ENCODE assay signal across 1 cellular context in genomic region chr1:202106340-202107284, GRCh38.
TF ChIP-seq lines count a peak whose summit lies in the region.

No MANE protein-coding gene starts in this region.

TF ChIP-seq in K562, 482 proteins besides CTCF, POLR2A, EP300 and RAD21 (continues in another document):
- TF ChIP-seq ZNF695 (CRISPR knock-in tag; IDR thresholded peaks at IDR 0.05): no peak
- TF ChIP-seq ZNF184 (CRISPR knock-in tag; IDR thresholded peaks at IDR 0.05): no peak
- no peak for TF ChIP-seq PBX2 (CRISPR knock-in tag; IDR thresholded peaks at IDR 0.05; ENCODE audit: low read depth)
- no peak for TF ChIP-seq PBX2 (tag; conservative IDR thresholded peaks at IDR 0.05; ENCODE audit: low read depth)
- TF ChIP-seq KDM1A (IDR thresholded peaks at IDR 0.05): peak; percentile 71 to 82; a peak in 3 of 4 replicates
- no peak for TF ChIP-seq MAFG (tag; conservative IDR thresholded peaks at IDR 0.05)
- TF ChIP-seq ZEB2 (IDR thresholded peaks at IDR 0.05): peak; percentile 87
- TF ChIP-seq MTA2 (IDR thresholded peaks at IDR 0.05; ENCODE audit: low read depth): peak; percentile 41; the same call in 1 of the 2 replicates
- TF ChIP-seq CCNT2 (IDR thresholded peaks at IDR 0.05; ENCODE audit: borderline replicate concordance, extremely low read depth, insufficient read length, low read depth, low read length): peak; percentile 45
- TF ChIP-seq MTA1 (IDR thresholded peaks at IDR 0.05; ENCODE audit: borderline replicate concordance): 0 out of 2 replicates have a peak, but pooled peaks have one; percentile 17
- TF ChIP-seq NR0B1 (IDR thresholded peaks at IDR 0.05; ENCODE audit: partially characterized antibody): no peak
- TF ChIP-seq L3MBTL2 (IDR thresholded peaks at IDR 0.05): peak; percentile 7; the same call in 1 of the 2 replicates
- TF ChIP-seq ZBTB49 (CRISPR knock-in tag; IDR thresholded peaks at IDR 0.05; ENCODE audit: borderline replicate concordance): no peak
- TF ChIP-seq TCF3 (CRISPR knock-in tag; IDR thresholded peaks at IDR 0.05): peak; percentile 48; the same call in 1 of the 2 replicates
- TF ChIP-seq MYNN (IDR thresholded peaks at IDR 0.05): peak; percentile 88
- no peak for TF ChIP-seq MYNN (CRISPR knock-in tag; IDR thresholded peaks at IDR 0.05)
- no peak for TF ChIP-seq E2F8 (IDR thresholded peaks at IDR 0.05; ENCODE audit: low read depth, partially characterized antibody)
- no peak for TF ChIP-seq ZNF699 (CRISPR knock-in tag; IDR thresholded peaks at IDR 0.05; ENCODE audit: insufficient replicate concordance)
- peak; percentile 33; the same call in 1 of the 2 replicates for TF ChIP-seq CHD2 (IDR thresholded peaks at IDR 0.05; ENCODE audit: low read depth, low read length)
- TF ChIP-seq SMARCA4 (IDR thresholded peaks at IDR 0.05): peak; percentile 86
- no peak for TF ChIP-seq HDAC1 (IDR thresholded peaks at IDR 0.05)
- no peak for TF ChIP-seq ZNF830 (CRISPR knock-in tag; IDR thresholded peaks at IDR 0.05)
- peak; percentile 51; the same call in 1 of the 2 replicates for TF ChIP-seq EGR1 (conservative IDR thresholded peaks at IDR 0.05)
- TF ChIP-seq FOXK2 (conservative IDR thresholded peaks at IDR 0.05 in 1 of 2, IDR thresholded peaks at IDR 0.05 in 1 of 2; ENCODE audit: low read depth in 2 of 2): peak in 1 of 2 experiments; percentile 34; a peak in 1 of 4 replicates
- no peak for TF ChIP-seq RERE (CRISPR knock-in tag; IDR thresholded peaks at IDR 0.05; ENCODE audit: borderline replicate concordance)
- TF ChIP-seq RFX1 (IDR thresholded peaks at IDR 0.05): no peak
- 0 out of 4 replicates have a peak, but pooled peaks of 1 of the 2 experiments have one; percentile 53 for TF ChIP-seq KDM4B (IDR thresholded peaks at IDR 0.05; ENCODE audit: borderline replicate concordance in 2 of 2, low read depth in 1 of 2)
- no peak for TF ChIP-seq NFE2L1 (tag; IDR thresholded peaks at IDR 0.05; ENCODE audit: borderline replicate concordance, low read depth)
- peak; percentile 41; the same call in 1 of the 2 replicates for TF ChIP-seq HDAC2 (IDR thresholded peaks at IDR 0.05)
- no peak for TF ChIP-seq ZNF778 (CRISPR knock-in tag; IDR thresholded peaks at IDR 0.05)
- TF ChIP-seq ZNF655 (CRISPR knock-in tag; IDR thresholded peaks at IDR 0.05): no peak
- TF ChIP-seq DDX20 (tag; IDR thresholded peaks at IDR 0.05; ENCODE audit: low read depth): no peak
- TF ChIP-seq KLF16 (IDR thresholded peaks at IDR 0.05): peak; percentile 57; the same call in 1 of the 2 replicates
- TF ChIP-seq PRDM10 (IDR thresholded peaks at IDR 0.05; ENCODE audit: partially characterized antibody): peak; percentile 36
- peak; percentile 96 for TF ChIP-seq JUND (IDR thresholded peaks at IDR 0.05; ENCODE audit: borderline replicate concordance, low read depth, low read length)
- peak; percentile 55; the same call in 1 of the 3 replicates for TF ChIP-seq JUND (tag; IDR thresholded peaks at IDR 0.05; ENCODE audit: borderline replicate concordance, low read depth, low read length)
- no peak for TF ChIP-seq SRSF9 (IDR thresholded peaks at IDR 0.05; ENCODE audit: borderline replicate concordance, low read depth, low read length)
- TF ChIP-seq EZH2 (IDR thresholded peaks at IDR 0.05; ENCODE audit: borderline replicate concordance, low read depth, low read length): no peak
- TF ChIP-seq SRSF3 (IDR thresholded peaks at IDR 0.05; ENCODE audit: insufficient read depth, low read length): no peak
- TF ChIP-seq C11orf30 (IDR thresholded peaks at IDR 0.05; ENCODE audit: low read depth): no peak
- no peak for TF ChIP-seq HBP1 (CRISPR knock-in tag; IDR thresholded peaks at IDR 0.05)
- no peak for TF ChIP-seq SUPT5H (IDR thresholded peaks at IDR 0.05)
